In the genomic region with DNA sequence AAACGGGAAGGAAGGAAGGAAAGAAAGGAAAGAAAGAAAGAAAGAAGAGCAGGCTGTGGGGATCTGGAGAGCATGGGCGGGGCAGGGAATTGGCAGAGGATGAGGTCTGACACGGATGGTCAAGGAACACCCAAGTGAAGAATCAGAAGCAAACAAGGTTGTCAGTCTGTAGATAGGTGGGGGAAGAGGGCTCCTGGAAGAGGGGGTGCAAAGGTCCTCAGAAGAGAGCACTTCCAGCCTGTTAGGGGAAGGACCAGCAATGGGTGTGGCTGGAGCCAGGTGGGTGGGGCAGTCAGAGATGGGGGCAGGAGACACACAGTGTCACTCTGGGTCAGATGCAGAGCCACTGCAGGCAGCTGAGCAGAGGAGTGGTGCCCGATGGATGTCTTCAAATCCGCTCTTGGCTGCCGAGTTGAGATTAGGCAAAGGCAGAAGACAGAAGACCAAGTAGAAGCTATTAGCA, we compare ENCODE assay signal across 1 cellular context.
TF ChIP-seq lines count a peak whose summit lies in the region.

No MANE protein-coding gene starts in this region.

TF ChIP-seq in K562, 482 proteins besides CTCF, POLR2A, EP300 and RAD21 (continues in another document):
- TF ChIP-seq SMARCA4 (IDR thresholded peaks at IDR 0.05) (0 out of 2 replicates have a peak, but pooled peaks have one; percentile 31), PHB (CRISPR knock-in tag; IDR thresholded peaks at IDR 0.05) (no peak), ZBTB26 (CRISPR knock-in tag; IDR thresholded peaks at IDR 0.05) (0 out of 2 replicates have a peak, but pooled peaks have one; percentile 65), HSF4 (CRISPR knock-in tag; IDR thresholded peaks at IDR 0.05; ENCODE audit: borderline replicate concordance) (no peak), CBX1 (IDR thresholded peaks at IDR 0.05; ENCODE audit: low read depth) (no peak), RCOR1 (IDR thresholded peaks at IDR 0.05; ENCODE audit: borderline replicate concordance in 1 of 2, low read depth in 2 of 2, low read length in 2 of 2) (peak; percentile 87 to 95), TAF1 (IDR thresholded peaks at IDR 0.05; ENCODE audit: control insufficient read depth, extremely low read depth, insufficient read depth, low read length, severe bottlenecking) (peak; percentile 28), ZNF740 (CRISPR knock-in tag; IDR thresholded peaks at IDR 0.05) (peak; percentile 58; the same call in 1 of the 2 replicates), ZNF740 (tag; IDR thresholded peaks at IDR 0.05) (no peak), TEAD4 (IDR thresholded peaks at IDR 0.05; ENCODE audit: low read length) (peak; percentile 84), TEAD4 (CRISPR knock-in tag; IDR thresholded peaks at IDR 0.05; ENCODE audit: borderline replicate concordance) (no peak), LCOR (CRISPR knock-in tag; IDR thresholded peaks at IDR 0.05) (no peak), KHSRP (IDR thresholded peaks at IDR 0.05) (no peak), ZNF57 (CRISPR knock-in tag; IDR thresholded peaks at IDR 0.05) (no peak), DPF2 (IDR thresholded peaks at IDR 0.05) (peak; percentile 53; the same call in 1 of the 2 replicates), MTA3 (IDR thresholded peaks at IDR 0.05; ENCODE audit: borderline replicate concordance) (0 out of 2 replicates have a peak, but pooled peaks have one; percentile 25), MYNN (IDR thresholded peaks at IDR 0.05) (peak; percentile 70; the same call in 1 of the 2 replicates), MYNN (CRISPR knock-in tag; IDR thresholded peaks at IDR 0.05) (no peak), HDAC2 (IDR thresholded peaks at IDR 0.05) (peak; percentile 72; the same call in 1 of the 2 replicates), NUFIP1 (IDR thresholded peaks at IDR 0.05; ENCODE audit: partially characterized antibody) (peak; percentile 28), TAF15 (IDR thresholded peaks at IDR 0.05; ENCODE audit: low read depth, low read length) (no peak), CREM (IDR thresholded peaks at IDR 0.05; ENCODE audit: low read depth) (peak; percentile 73), ZNF212 (CRISPR knock-in tag; IDR thresholded peaks at IDR 0.05) (no peak), FOSL1 (tag; conservative IDR thresholded peaks at IDR 0.05) (no peak), ZNF449 (CRISPR knock-in tag; IDR thresholded peaks at IDR 0.05) (no peak), MNT (conservative IDR thresholded peaks at IDR 0.05) (0 out of 4 replicates have a peak, but pooled peaks of 1 of the 2 experiments have one; percentile 11), DACH1 (IDR thresholded peaks at IDR 0.05; ENCODE audit: partially characterized antibody) (peak; percentile 62), NRF1 (conservative IDR thresholded peaks at IDR 0.05 in 1 of 2, IDR thresholded peaks at IDR 0.05 in 1 of 2) (peak; percentile 30 to 38; a peak in 2 of 4 replicates), ZNF764 (CRISPR knock-in tag; IDR thresholded peaks at IDR 0.05; ENCODE audit: low read depth) (no peak), MIER1 (IDR thresholded peaks at IDR 0.05; ENCODE audit: low read depth) (0 out of 2 replicates have a peak, but pooled peaks have one; percentile 61), NCOR1 (IDR thresholded peaks at IDR 0.05) (peak; percentile 77), NR2C1 (IDR thresholded peaks at IDR 0.05) (no peak), NR2C1 (tag; IDR thresholded peaks at IDR 0.05) (0 out of 2 replicates have a peak, but pooled peaks have one; percentile 18), NFATC3 (IDR thresholded peaks at IDR 0.05) (no peak), KLF1 (tag; IDR thresholded peaks at IDR 0.05) (peak; percentile 68), ARHGAP35 (IDR thresholded peaks at IDR 0.05; ENCODE audit: partially characterized antibody) (no peak), LARP7 (IDR thresholded peaks at IDR 0.05) (peak; percentile 74), ZNF12 (CRISPR knock-in tag; IDR thresholded peaks at IDR 0.05) (no peak), HNRNPL (IDR thresholded peaks at IDR 0.05; ENCODE audit: low read depth, low read length) (no peak), ARNT (IDR thresholded peaks at IDR 0.05) (0 out of 4 replicates have a peak, but pooled peaks of 1 of the 2 experiments have one; percentile 34), CBFA2T2 (conservative IDR thresholded peaks at IDR 0.05) (peak; percentile 87), NFIC (IDR thresholded peaks at IDR 0.05) (peak; percentile 63; the same call in 1 of the 2 replicates), MAZ (CRISPR knock-in tag; conservative IDR thresholded peaks at IDR 0.05 in 1 of 2, IDR thresholded peaks at IDR 0.05 in 1 of 2) (0 out of 4 replicates have a peak, but pooled peaks of 1 of the 2 experiments have one; percentile 24), ZNF408 (CRISPR knock-in tag; IDR thresholded peaks at IDR 0.05; ENCODE audit: low read depth) (no peak), KLF16 (IDR thresholded peaks at IDR 0.05) (peak; percentile 84), RNF2 (IDR thresholded peaks at IDR 0.05) (peak; percentile 46; the same call in 1 of the 2 replicates), SMAD4 (CRISPR knock-in tag; conservative IDR thresholded peaks at IDR 0.05) (peak; percentile 75; the same call in 1 of the 2 replicates), MECOM (CRISPR knock-in tag; IDR thresholded peaks at IDR 0.05) (peak; percentile 90), SMARCA5 (IDR thresholded peaks at IDR 0.05) (0 out of 2 replicates have a peak, but pooled peaks have one; percentile 37)
- TF ChIP-seq, protein P1, sequence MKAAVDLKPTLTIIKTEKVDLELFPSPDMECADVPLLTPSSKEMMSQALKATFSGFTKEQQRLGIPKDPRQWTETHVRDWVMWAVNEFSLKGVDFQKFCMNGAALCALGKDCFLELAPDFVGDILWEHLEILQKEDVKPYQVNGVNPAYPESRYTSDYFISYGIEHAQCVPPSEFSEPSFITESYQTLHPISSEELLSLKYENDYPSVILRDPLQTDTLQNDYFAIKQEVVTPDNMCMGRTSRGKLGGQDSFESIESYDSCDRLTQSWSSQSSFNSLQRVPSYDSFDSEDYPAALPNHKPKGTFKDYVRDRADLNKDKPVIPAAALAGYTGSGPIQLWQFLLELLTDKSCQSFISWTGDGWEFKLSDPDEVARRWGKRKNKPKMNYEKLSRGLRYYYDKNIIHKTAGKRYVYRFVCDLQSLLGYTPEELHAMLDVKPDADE (conservative IDR thresholded peaks at IDR 0.05; ENCODE audit: control insufficient read depth, low read depth, low read length), result peak; percentile 66; the same call in 1 of the 2 replicates
- TF ChIP-seq, protein P2, sequence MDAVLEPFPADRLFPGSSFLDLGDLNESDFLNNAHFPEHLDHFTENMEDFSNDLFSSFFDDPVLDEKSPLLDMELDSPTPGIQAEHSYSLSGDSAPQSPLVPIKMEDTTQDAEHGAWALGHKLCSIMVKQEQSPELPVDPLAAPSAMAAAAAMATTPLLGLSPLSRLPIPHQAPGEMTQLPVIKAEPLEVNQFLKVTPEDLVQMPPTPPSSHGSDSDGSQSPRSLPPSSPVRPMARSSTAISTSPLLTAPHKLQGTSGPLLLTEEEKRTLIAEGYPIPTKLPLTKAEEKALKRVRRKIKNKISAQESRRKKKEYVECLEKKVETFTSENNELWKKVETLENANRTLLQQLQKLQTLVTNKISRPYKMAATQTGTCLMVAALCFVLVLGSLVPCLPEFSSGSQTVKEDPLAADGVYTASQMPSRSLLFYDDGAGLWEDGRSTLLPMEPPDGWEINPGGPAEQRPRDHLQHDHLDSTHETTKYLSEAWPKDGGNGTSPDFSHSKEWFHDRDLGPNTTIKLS (IDR thresholded peaks at IDR 0.05; ENCODE audit: borderline replicate concordance, low read depth), result no peak
- TF ChIP-seq, protein P3, sequence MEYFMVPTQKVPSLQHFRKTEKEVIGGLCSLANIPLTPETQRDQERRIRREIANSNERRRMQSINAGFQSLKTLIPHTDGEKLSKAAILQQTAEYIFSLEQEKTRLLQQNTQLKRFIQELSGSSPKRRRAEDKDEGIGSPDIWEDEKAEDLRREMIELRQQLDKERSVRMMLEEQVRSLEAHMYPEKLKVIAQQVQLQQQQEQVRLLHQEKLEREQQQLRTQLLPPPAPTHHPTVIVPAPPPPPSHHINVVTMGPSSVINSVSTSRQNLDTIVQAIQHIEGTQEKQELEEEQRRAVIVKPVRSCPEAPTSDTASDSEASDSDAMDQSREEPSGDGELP (CRISPR knock-in tag; IDR thresholded peaks at IDR 0.05; ENCODE audit: borderline replicate concordance), result peak; percentile 92
- TF ChIP-seq, protein P4, sequence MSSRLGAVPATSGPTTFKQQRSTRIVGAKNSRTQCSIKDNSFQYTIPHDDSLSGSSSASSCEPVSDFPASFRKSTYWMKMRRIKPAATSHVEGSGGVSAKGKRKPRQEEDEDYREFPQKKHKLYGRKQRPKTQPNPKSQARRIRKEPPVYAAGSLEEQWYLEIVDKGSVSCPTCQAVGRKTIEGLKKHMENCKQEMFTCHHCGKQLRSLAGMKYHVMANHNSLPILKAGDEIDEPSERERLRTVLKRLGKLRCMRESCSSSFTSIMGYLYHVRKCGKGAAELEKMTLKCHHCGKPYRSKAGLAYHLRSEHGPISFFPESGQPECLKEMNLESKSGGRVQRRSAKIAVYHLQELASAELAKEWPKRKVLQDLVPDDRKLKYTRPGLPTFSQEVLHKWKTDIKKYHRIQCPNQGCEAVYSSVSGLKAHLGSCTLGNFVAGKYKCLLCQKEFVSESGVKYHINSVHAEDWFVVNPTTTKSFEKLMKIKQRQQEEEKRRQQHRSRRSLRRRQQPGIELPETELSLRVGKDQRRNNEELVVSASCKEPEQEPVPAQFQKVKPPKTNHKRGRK (tag; IDR thresholded peaks at IDR 0.05), result peak; percentile 59; the same call in 1 of the 2 replicates
- TF ChIP-seq, protein P5, sequence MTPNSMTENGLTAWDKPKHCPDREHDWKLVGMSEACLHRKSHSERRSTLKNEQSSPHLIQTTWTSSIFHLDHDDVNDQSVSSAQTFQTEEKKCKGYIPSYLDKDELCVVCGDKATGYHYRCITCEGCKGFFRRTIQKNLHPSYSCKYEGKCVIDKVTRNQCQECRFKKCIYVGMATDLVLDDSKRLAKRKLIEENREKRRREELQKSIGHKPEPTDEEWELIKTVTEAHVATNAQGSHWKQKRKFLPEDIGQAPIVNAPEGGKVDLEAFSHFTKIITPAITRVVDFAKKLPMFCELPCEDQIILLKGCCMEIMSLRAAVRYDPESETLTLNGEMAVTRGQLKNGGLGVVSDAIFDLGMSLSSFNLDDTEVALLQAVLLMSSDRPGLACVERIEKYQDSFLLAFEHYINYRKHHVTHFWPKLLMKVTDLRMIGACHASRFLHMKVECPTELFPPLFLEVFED (CRISPR knock-in tag; conservative IDR thresholded peaks at IDR 0.05), result 0 out of 2 replicates have a peak, but pooled peaks have one; percentile 44
